Comparison of ENCODE assay signal across 8 cellular contexts in genomic region chr7:99326408-99326782, GRCh38. TPM values are rescaled to one million over a fixed set of nuclear protein-coding genes. Genes with fewer than 3 reads are reported as not detected.
DNase-seq lines count a peak whose midpoint lies in the region; ATAC-seq and TF ChIP-seq lines count a peak whose summit lies in the region.

No MANE protein-coding gene starts in this region.

- TF ChIP-seq CTCF in CD14-positive monocyte (IDR thresholded peaks at IDR 0.05) = no peak
- no peak for TF ChIP-seq CTCF in Loucy (conservative IDR thresholded peaks at IDR 0.05; ENCODE audit: low read length)
- TF ChIP-seq CTCF in dorsolateral prefrontal cortex (IDR thresholded peaks at IDR 0.05 in 54 of 56, conservative IDR thresholded peaks at IDR 0.05 in 2 of 56; ENCODE audit: low read depth in 1 of 56, partially characterized antibody in 56 of 56) = no peak
- TF ChIP-seq CTCF in neural cell (IDR thresholded peaks at IDR 0.05; ENCODE audit: poor library complexity, severe bottlenecking) = no peak

- H3K27ac ChIP-seq in dorsolateral prefrontal cortex = peak overlapping the region in 42 of 59 donors; percentile 5 to 96 (median 84)
- peak overlapping the region; percentile 92 for H3K27ac ChIP-seq in neural cell (ENCODE audit: low read length)

- H3K9me3 Mint-ChIP-seq in CD14-positive monocyte = peaks cover 0 to 1% (median 0%) of the 10 kb centered on the region in 7 donors

- H3K9me3 ChIP-seq in Loucy (ENCODE audit: insufficient read depth, low read depth, low read length) = no peaks in the 10 kb centered on the region
- H3K9me3 ChIP-seq in neural cell (ENCODE audit: low read length) = no peaks in the 10 kb centered on the region

- H3K9ac ChIP-seq in Loucy (ENCODE audit: low read depth, low read length, poor library complexity, severe bottlenecking) = peak overlapping the region; percentile 99
- peak overlapping the region; percentile 91 for H3K9ac ChIP-seq in neural cell (ENCODE audit: low read length)

- H3K9me2 ChIP-seq in Loucy (replicated peaks; ENCODE audit: low read depth, low read length) (no peaks in the 10 kb centered on the region), neural cell (ENCODE audit: insufficient read depth, low read length) (no peaks in the 10 kb centered on the region)

- H3K4me2 ChIP-seq in Loucy (ENCODE audit: low read depth, low read length, poor library complexity, severe bottlenecking) = peak overlapping the region; percentile 96
- peak overlapping the region; percentile 88 for H3K4me2 ChIP-seq in neural cell (ENCODE audit: low read length)

- intact Hi-C loops in CD14-positive monocyte (cut with micrococcal nuclease) (loop anchor here (5.0 to 10.0 kb wide), 2 partner anchors 184 to 452 kb away; partner anchors contain the start of genes SMURF1 (in 1 of the 2), TMEM130 (in 1 of the 2) and TRRAP (in 1 of the 2)), dorsolateral prefrontal cortex (cut with DNase I) (loop anchor here (5.0 to 10.0 kb wide), 4 partner anchors 51 to 402 kb away; partner anchors contain the start of genes SMURF1 (in 2 of the 2), BUD31 (in 1 of the 2) and PDAP1 (in 1 of the 2))

- H3K79me2 ChIP-seq in Loucy (ENCODE audit: insufficient read depth, low read length) (peaks cover 69% of the 10 kb centered on the region), neural cell (replicated peaks; ENCODE audit: insufficient read depth, low read length) (peaks cover 52% of the 10 kb centered on the region)

- H3F3A ChIP-seq in Loucy (ENCODE audit: low read depth) (no peaks in the 10 kb centered on the region), neural cell (ENCODE audit: insufficient read depth, low read length, poor library complexity, severe bottlenecking) (no peaks in the 10 kb centered on the region)

- ATAC-seq in GM18873 (IDR thresholded peaks at IDR 0.05; ENCODE audit: low FRiP score, unreplicated experiment) = no peak

- no peaks in the 10 kb centered on the region for H3K36me3 ChIP-seq in Loucy (ENCODE audit: insufficient read depth, low read length)
- H3K36me3 ChIP-seq in neural cell (ENCODE audit: insufficient read depth, low read length) = no peaks in the 10 kb centered on the region

- H3K4me3 ChIP-seq in Loucy (ENCODE audit: low read length, poor library complexity, severe bottlenecking) = peak overlapping the region; percentile 98
- H3K4me3 ChIP-seq in dorsolateral prefrontal cortex = peak overlapping the region; percentile 61 to 100 (median 98)
- H3K4me3 ChIP-seq in neural cell (ENCODE audit: low read length) = peak overlapping the region; percentile 90

- H3K36me3 Mint-ChIP-seq in CD14-positive monocyte = peaks cover 4 to 5% of the 10 kb centered on the region in 2 donors

- H3K27me3 ChIP-seq in Loucy (ENCODE audit: insufficient read depth, low read length, poor library complexity, severe bottlenecking) (peaks cover 5% of the 10 kb centered on the region), dorsolateral prefrontal cortex (no peaks in the 10 kb centered on the region), neural cell (ENCODE audit: insufficient read depth, low read depth, low read length) (no peaks in the 10 kb centered on the region)

- peaks cover 47% of the 10 kb centered on the region for H3K4me1 ChIP-seq in Loucy (ENCODE audit: insufficient read depth, low read length, poor library complexity, severe bottlenecking)

- H3K27ac Mint-ChIP-seq in CD14-positive monocyte = peak overlapping the region; percentile 86 to 96 (median 91)

- TF ChIP-seq EP300 in neural cell (conservative IDR thresholded peaks at IDR 0.05; ENCODE audit: poor library complexity, severe bottlenecking) = no peak

- peaks cover 54% of the 10 kb centered on the region for H3K4me1 Mint-ChIP-seq in CD14-positive monocyte

- DNase-seq in CD14-positive monocyte (ENCODE audit: low spot score) (no peak), dorsolateral prefrontal cortex (no peak), LoVo (ENCODE audit: low spot score) (no peak), germinal center (ENCODE audit: low spot score) (no peak), SK-N-DZ (ENCODE audit: low spot score) (no peak)

- no peak for TF ChIP-seq RAD21 in neural cell (conservative IDR thresholded peaks at IDR 0.05)

- H3K4me3 Mint-ChIP-seq in CD14-positive monocyte = peak overlapping the region; percentile 93 to 94

- H4K20me1 ChIP-seq in Loucy (ENCODE audit: insufficient read depth, low read length, poor library complexity, severe bottlenecking) (peaks cover 41% of the 10 kb centered on the region), neural cell (ENCODE audit: insufficient read depth) (no peaks in the 10 kb centered on the region)

- H2AFZ ChIP-seq in Loucy (ENCODE audit: low read length) (peak overlapping the region; percentile 63; the same call in 1 of the 2 replicates), neural cell (ENCODE audit: low read depth, low read length) (no peak overlapping the region)

- H3K27me3 Mint-ChIP-seq in CD14-positive monocyte (ENCODE audit: low read depth in 3 of 3) = peaks cover 0 to 1% (median 0%) of the 10 kb centered on the region in 3 donors

TF ChIP-seq in neural cell, 6 proteins besides CTCF, POLR2A, EP300 and RAD21:
- no peak for TF ChIP-seq EZH2 (IDR thresholded peaks at IDR 0.05; ENCODE audit: borderline replicate concordance, insufficient read depth, low read length, poor library complexity, severe bottlenecking)
- no peak for TF ChIP-seq MXI1 (conservative IDR thresholded peaks at IDR 0.05; ENCODE audit: poor library complexity, severe bottlenecking)
- no peak for TF ChIP-seq POLR2AphosphoS5 (IDR thresholded peaks at IDR 0.05)
- no peak for TF ChIP-seq TAF1 (IDR thresholded peaks at IDR 0.05; ENCODE audit: low read depth)
- no peak for TF ChIP-seq SMC3 (conservative IDR thresholded peaks at IDR 0.05; ENCODE audit: poor library complexity)
- TF ChIP-seq REST (IDR thresholded peaks at IDR 0.05; ENCODE audit: borderline replicate concordance) = no peak

RNA-seq across cellular contexts. Expression of gene ARPC1A, which starts 0.7 kb away (rescaled TPM):
- polyA plus RNA-seq in CD14-positive monocyte = 100 to 1,000 TPM; 104 to 107 TPM
- total RNA-seq in dorsolateral prefrontal cortex = 100 to 1,000 TPM in 106 of 120 experiments, 10 to 100 TPM in 14; 84.1 to 180 (median 126) TPM
- polyA plus RNA-seq in neural cell = 137 and 154 TPM in 2 replicates
- 112 and 113 TPM in 2 replicates for polyA minus RNA-seq in neural cell
- 137 and 142 TPM in 2 replicates for polyA plus RNA-seq in SK-N-DZ (2014; cell fraction: cytosol; rRNA removed)
- 72.1 and 73.3 TPM in 2 replicates for polyA plus RNA-seq in SK-N-DZ (2014; cell fraction: nucleus; rRNA removed)

RNA-seq across cellular contexts. Expression of gene ARPC1B, which starts 48.1 kb away (rescaled TPM):
- polyA plus RNA-seq in CD14-positive monocyte (1,000 to 10,000 TPM; 1,282 to 1,362 TPM), neural cell (1.7 and 3.6 TPM in 2 replicates)
- total RNA-seq in dorsolateral prefrontal cortex = 10 to 100 TPM in 115 of 120 experiments, 1 to 10 TPM in 5; 5.2 to 52.6 (median 17.8) TPM
- 1.6 and 2.7 TPM in 2 replicates for polyA minus RNA-seq in neural cell
- 66.4 and 80.1 TPM in 2 replicates for polyA plus RNA-seq in SK-N-DZ (2014; cell fraction: cytosol; rRNA removed)
- 52.1 and 61.5 TPM in 2 replicates for polyA plus RNA-seq in SK-N-DZ (2014; cell fraction: nucleus; rRNA removed)

RNA-seq across cellular contexts. Expression of gene MYH16, which starts 53.8 kb away (rescaled TPM):
- polyA plus RNA-seq in CD14-positive monocyte = not detected
- total RNA-seq in dorsolateral prefrontal cortex = under 1 TPM in 4 of 120 experiments, not detected in 116; 0.11 to 0.83 (median 0.44) TPM
- not detected in 2 replicates for polyA plus RNA-seq in neural cell
- not detected in 2 replicates for polyA minus RNA-seq in neural cell
- polyA plus RNA-seq in SK-N-DZ (2014; cell fraction: cytosol; rRNA removed) = not detected in 2 replicates
- not detected in 2 replicates for polyA plus RNA-seq in SK-N-DZ (2014; cell fraction: nucleus; rRNA removed)

Comparison
In these comparisons a context has a peak if more than half of its experiments do, and no peak if none do; other contexts are left out.
1. RNA of gene ARPC1B, which starts 48.1 kb away (polyA plus RNA-seq): 1,282 to 1,362 TPM in CD14-positive monocyte; 1.7 to 3.6 TPM in neural cell; every median in the first group is over 100 times any median in the second.
2. Peak in every context shown above with its lines, with median percentiles within 50 percentile points of each other: H3K4me3 ChIP-seq.